ENCODE assay signal across 1 cellular context in the genomic region with DNA sequence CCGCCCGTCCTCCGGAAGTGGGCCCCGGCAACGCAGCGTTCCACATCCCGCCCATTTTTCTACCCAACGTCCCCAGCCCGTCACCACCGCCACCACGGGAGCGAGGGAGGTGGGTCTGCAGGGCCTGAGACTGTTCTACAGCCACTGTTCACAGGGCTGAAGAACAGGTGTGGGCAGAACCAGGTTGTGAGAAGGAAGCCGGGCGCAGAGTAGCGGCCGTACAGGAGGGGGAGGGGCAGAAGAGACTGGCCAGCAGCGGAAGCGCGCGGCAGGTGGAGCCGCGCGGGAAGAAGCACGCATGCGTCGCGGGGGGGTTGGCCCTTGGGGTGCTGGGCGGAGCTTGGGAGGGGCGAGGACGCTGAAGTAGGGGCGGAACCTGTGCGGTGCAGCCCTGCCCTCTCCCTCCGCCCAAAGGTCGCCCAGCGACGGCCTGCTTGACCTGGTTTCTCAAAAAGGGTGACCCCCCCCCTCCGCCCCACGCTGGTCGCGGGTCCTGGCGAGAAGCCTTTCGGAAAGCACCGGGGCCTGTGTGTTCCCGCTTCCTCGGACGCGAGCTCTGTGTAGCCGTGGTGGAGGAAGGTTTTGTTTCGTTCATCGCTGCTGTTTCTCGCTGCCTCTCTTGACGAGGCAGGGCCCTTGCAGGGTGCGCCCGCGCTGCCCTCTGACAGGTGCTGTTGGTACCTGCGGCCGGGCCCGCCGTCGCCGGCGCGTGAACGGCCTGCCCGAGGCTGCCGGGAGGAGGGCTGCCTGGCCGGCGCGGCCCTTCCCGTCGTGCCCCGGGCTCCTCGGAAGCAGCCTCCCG.
TF ChIP-seq lines count a peak whose summit lies in the region.

No MANE protein-coding gene starts in this region.

TF ChIP-seq in SK-N-SH, 30 proteins besides CTCF, POLR2A, EP300 and RAD21 (continued from another document):
- TF ChIP-seq, protein P1, sequence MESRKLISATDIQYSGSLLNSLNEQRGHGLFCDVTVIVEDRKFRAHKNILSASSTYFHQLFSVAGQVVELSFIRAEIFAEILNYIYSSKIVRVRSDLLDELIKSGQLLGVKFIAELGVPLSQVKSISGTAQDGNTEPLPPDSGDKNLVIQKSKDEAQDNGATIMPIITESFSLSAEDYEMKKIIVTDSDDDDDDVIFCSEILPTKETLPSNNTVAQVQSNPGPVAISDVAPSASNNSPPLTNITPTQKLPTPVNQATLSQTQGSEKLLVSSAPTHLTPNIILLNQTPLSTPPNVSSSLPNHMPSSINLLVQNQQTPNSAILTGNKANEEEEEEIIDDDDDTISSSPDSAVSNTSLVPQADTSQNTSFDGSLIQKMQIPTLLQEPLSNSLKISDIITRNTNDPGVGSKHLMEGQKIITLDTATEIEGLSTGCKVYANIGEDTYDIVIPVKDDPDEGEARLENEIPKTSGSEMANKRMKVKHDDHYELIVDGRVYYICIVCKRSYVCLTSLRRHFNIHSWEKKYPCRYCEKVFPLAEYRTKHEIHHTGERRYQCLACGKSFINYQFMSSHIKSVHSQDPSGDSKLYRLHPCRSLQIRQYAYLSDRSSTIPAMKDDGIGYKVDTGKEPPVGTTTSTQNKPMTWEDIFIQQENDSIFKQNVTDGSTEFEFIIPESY (IDR thresholded peaks at IDR 0.05; ENCODE audit: borderline replicate concordance, low read depth) = no peak
- TF ChIP-seq USF1 (IDR thresholded peaks at IDR 0.05; ENCODE audit: borderline replicate concordance, low read depth) (no peak), POLR2AphosphoS5 (IDR thresholded peaks at IDR 0.05; ENCODE audit: low read depth, low read length) (peak; percentile 82; the same call in 1 of the 2 replicates), GABPA (IDR thresholded peaks at IDR 0.05; ENCODE audit: low read depth) (peak; percentile 87), YY1 (IDR thresholded peaks at IDR 0.05; ENCODE audit: low read depth) (peak; percentile 41; the same call in 1 of the 2 replicates), FOSL2 (IDR thresholded peaks at IDR 0.05; ENCODE audit: borderline replicate concordance, low read depth) (no peak), IRF3 (IDR thresholded peaks at IDR 0.05; ENCODE audit: low read depth, low read length) (no peak), RFX5 (IDR thresholded peaks at IDR 0.05; ENCODE audit: low read length) (no peak), RXRA (IDR thresholded peaks at IDR 0.05; ENCODE audit: borderline replicate concordance, low read depth) (no peak), MEF2A (IDR thresholded peaks at IDR 0.05; ENCODE audit: borderline replicate concordance, low read depth) (no peak), SIN3A (IDR thresholded peaks at IDR 0.05; ENCODE audit: borderline replicate concordance, low read depth, low read length) (0 out of 2 replicates have a peak, but pooled peaks have one; percentile 3), ELF1 (IDR thresholded peaks at IDR 0.05) (peak; percentile 76; the same call in 1 of the 2 replicates), REST (IDR thresholded peaks at IDR 0.05; ENCODE audit: low read depth, low read length) (no peak), EZH2phosphoT487 (IDR thresholded peaks at IDR 0.05; ENCODE audit: borderline replicate concordance, low read depth) (no peak), JUND (IDR thresholded peaks at IDR 0.05) (no peak), RCOR1 (IDR thresholded peaks at IDR 0.05; ENCODE audit: low read length) (no peak), FOXM1 (IDR thresholded peaks at IDR 0.05; ENCODE audit: low read depth) (no peak), NFIC (IDR thresholded peaks at IDR 0.05; ENCODE audit: borderline replicate concordance) (no peak), GATA2 (CRISPR knock-in tag; IDR thresholded peaks at IDR 0.05) (no peak), SMC3 (IDR thresholded peaks at IDR 0.05; ENCODE audit: low read depth, low read length) (no peak)
- TF ChIP-seq, protein P2, sequence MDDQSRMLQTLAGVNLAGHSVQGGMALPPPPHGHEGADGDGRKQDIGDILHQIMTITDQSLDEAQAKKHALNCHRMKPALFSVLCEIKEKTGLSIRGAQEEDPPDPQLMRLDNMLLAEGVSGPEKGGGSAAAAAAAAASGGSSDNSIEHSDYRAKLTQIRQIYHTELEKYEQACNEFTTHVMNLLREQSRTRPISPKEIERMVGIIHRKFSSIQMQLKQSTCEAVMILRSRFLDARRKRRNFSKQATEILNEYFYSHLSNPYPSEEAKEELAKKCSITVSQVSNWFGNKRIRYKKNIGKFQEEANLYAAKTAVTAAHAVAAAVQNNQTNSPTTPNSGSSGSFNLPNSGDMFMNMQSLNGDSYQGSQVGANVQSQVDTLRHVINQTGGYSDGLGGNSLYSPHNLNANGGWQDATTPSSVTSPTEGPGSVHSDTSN (IDR thresholded peaks at IDR 0.05) = no peak
